In the genomic region with DNA sequence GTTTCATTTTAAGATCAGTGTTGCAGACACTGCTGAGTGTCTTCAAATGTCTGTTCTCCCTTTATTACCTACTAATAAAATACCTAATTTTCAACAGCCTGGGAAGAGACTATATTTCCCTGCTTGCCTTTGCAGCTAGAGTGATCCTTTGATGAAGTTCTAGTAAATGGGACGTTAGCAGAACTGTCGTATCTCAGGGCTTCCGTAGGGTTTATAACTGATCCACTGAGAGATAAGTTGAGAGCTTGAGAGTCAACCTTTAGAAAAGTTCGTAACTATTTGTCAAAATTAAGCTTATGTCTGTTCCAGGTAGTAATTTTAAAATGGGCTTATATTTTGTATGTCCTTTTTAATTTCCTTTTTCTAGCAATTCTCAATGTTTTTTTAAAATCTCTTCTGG, we compare ENCODE assay signal across 24 cellular contexts.
A peak's percentile ranks its signal among the peaks of the same experiment; 100 is the strongest.
DNase-seq lines count a peak whose midpoint lies in the region; ATAC-seq and TF ChIP-seq lines count a peak whose summit lies in the region.
"Had no signal": no experiment of that assay in that cellular context is flagged by ENCODE, and none has a peak within 500 bp of the region (broad histone marks: within the 10 kb centered on the region; RNA-seq: fewer than 3 reads in every experiment).

No MANE protein-coding gene starts in this region.

- H3K56ac ChIP-seq in H9 (ENCODE audit: insufficient read length, low read depth, low read length) = no peak overlapping the region

- no peak overlapping the region for H4K8ac ChIP-seq in H9 (replicated peaks; ENCODE audit: insufficient read length, low read depth, low read length)

- H4K5ac ChIP-seq in H9 (ENCODE audit: insufficient read length, low read depth, low read length) = no peak overlapping the region

- H3K4me2 ChIP-seq in H9 (ENCODE audit: insufficient read depth, insufficient read length, low read length) = no peak overlapping the region
- H3K4me2 ChIP-seq: PC-9 had no signal

- H3K9ac ChIP-seq in H9 (ENCODE audit: extremely low read depth, insufficient read length, low read length) = no peak overlapping the region

- H4K20me1 ChIP-seq in H9 (ENCODE audit: control insufficient read depth, insufficient read depth, insufficient read length) = no peaks in the 10 kb centered on the region

- WGBS in H9 (ENCODE audit: extremely low coverage, insufficient read length, low lambda C conversion rate) = no CpG with 5 or more reads among the region's 4 CpGs

- no peak overlapping the region for H3K27ac ChIP-seq in H9 (ENCODE audit: insufficient read length, low read depth, low read length)
- H3K27ac ChIP-seq: gastroesophageal sphincter, PC-9, skin epidermis, thyroid gland, VCaP had no signal

- no peaks in the 10 kb centered on the region for H3K23me2 ChIP-seq in H9 (ENCODE audit: insufficient read length, low read depth, low read length, poor library complexity, severe bottlenecking)

- H3K27me3 ChIP-seq in H9 (ENCODE audit: insufficient read depth, low read length) = no peaks in the 10 kb centered on the region
- H3K27me3 ChIP-seq: gastroesophageal sphincter, thyroid gland had no signal

- peak; percentile 55 for ATAC-seq in T-helper 17 cell
- no peak for ATAC-seq in effector memory CD8-positive, alpha-beta T cell (replicated peaks)
- ATAC-seq: CD8-positive, alpha-beta T cell; gastroesophageal sphincter; left colon had no signal

- H2AK5ac ChIP-seq in H9 (ENCODE audit: insufficient read length, low read length) = no peak overlapping the region

- no peaks in the 10 kb centered on the region for H3K9me3 Mint-ChIP-seq in activated CD4-positive, alpha-beta T cell treated with anti-CD3 and anti-CD28 coated beads, Interleukin-2, amount 10 ng/mL, durations not matched to agents 24 days and 14 days
- H3K9me3 Mint-ChIP-seq in CD14-positive monocyte (no peaks in the 10 kb centered on the region), immature natural killer cell (peaks cover 0 to 1% (median 0%) of the 10 kb centered on the region in 6 donors), H9 (no peaks in the 10 kb centered on the region)
- no peaks in the 10 kb centered on the region for H3K9me3 Mint-ChIP-seq in effector memory CD8-positive, alpha-beta T cell
- H3K9me3 Mint-ChIP-seq: CD8-positive, alpha-beta T cell; neural crest cell had no signal

- no peaks in the 10 kb centered on the region for H3K27me3 Mint-ChIP-seq in activated CD4-positive, alpha-beta T cell treated with anti-CD3 and anti-CD28 coated beads, Interleukin-2, amount 10 ng/mL, durations not matched to agents 24 days and 14 days
- peaks cover 9 to 15% (median 11%) of the 10 kb centered on the region in 3 donors for H3K27me3 Mint-ChIP-seq in CD14-positive monocyte (ENCODE audit: low read depth in 3 of 3)
- H3K27me3 Mint-ChIP-seq in T-helper 17 cell = peaks cover 23% of the 10 kb centered on the region
- peaks cover 2 to 8% (median 3%) of the 10 kb centered on the region in 3 donors for H3K27me3 Mint-ChIP-seq in immature natural killer cell (ENCODE audit: low read depth in 3 of 3)
- H3K27me3 Mint-ChIP-seq in effector memory CD8-positive, alpha-beta T cell = no peaks in the 10 kb centered on the region
- H3K27me3 Mint-ChIP-seq in H9 (ENCODE audit: low read depth) = no peaks in the 10 kb centered on the region

- no peak overlapping the region for H2BK120ac ChIP-seq in H9 (ENCODE audit: low read depth, low read length, poor library complexity, severe bottlenecking)

- H3K36me3 Mint-ChIP-seq in activated CD4-positive, alpha-beta T cell treated with anti-CD3 and anti-CD28 coated beads, Interleukin-2, amount 10 ng/mL, durations not matched to agents 24 days and 14 days (ENCODE audit: low read depth) = no peaks in the 10 kb centered on the region
- H3K36me3 Mint-ChIP-seq in CD14-positive monocyte (no peaks in the 10 kb centered on the region), T-helper 17 cell (ENCODE audit: low read depth) (peaks cover 4% of the 10 kb centered on the region), immature natural killer cell (no peaks in the 10 kb centered on the region), H9 (ENCODE audit: insufficient read depth in 1 of 3, low read depth in 3 of 3) (no peaks in the 10 kb centered on the region; a peak in 1 of 7 replicates)
- peaks cover 2% of the 10 kb centered on the region for H3K36me3 Mint-ChIP-seq in effector memory CD8-positive, alpha-beta T cell (ENCODE audit: insufficient read depth)
- H3K36me3 Mint-ChIP-seq: CD8-positive, alpha-beta T cell had no signal

- no peaks in the 10 kb centered on the region; the same call in 1 of the 2 replicates for H3K4me1 ChIP-seq in H9 (ENCODE audit: insufficient read depth, low read length)

- no peak overlapping the region for H2AFZ ChIP-seq in H9 (ENCODE audit: low read length)
- H2AFZ ChIP-seq: PC-9 had no signal

- no peak overlapping the region for H4K91ac ChIP-seq in H9 (ENCODE audit: insufficient read length, low read depth, low read length)

- H3T11ph ChIP-seq in H9 (ENCODE audit: low read length) = no peak overlapping the region

- no peak for TF ChIP-seq CTCF in CD14-positive monocyte (IDR thresholded peaks at IDR 0.05)
- TF ChIP-seq CTCF in H9 (conservative IDR thresholded peaks at IDR 0.05) = no peak

- peaks cover 65% of the 10 kb centered on the region for H3K4me1 Mint-ChIP-seq in activated CD4-positive, alpha-beta T cell treated with anti-CD3 and anti-CD28 coated beads, Interleukin-2, amount 10 ng/mL, durations not matched to agents 24 days and 14 days
- H3K4me1 Mint-ChIP-seq in CD14-positive monocyte (peaks cover 13% of the 10 kb centered on the region), T-helper 17 cell (peaks cover 28% of the 10 kb centered on the region), immature natural killer cell (peaks cover 72 to 90% of the 10 kb centered on the region in 2 donors), H9 (peaks cover 25 to 27% of the 10 kb centered on the region in 2 experiments)
- peaks cover 12 to 18% of the 10 kb centered on the region in 2 donors for H3K4me1 Mint-ChIP-seq in effector memory CD8-positive, alpha-beta T cell (ENCODE audit: low read depth in 2 of 2)
- H3K4me1 Mint-ChIP-seq: neural crest cell had no signal

- H3K4me3 Mint-ChIP-seq in activated CD4-positive, alpha-beta T cell treated with anti-CD3 and anti-CD28 coated beads, Interleukin-2, amount 10 ng/mL, durations not matched to agents 24 days and 14 days = peak overlapping the region; percentile 63
- H3K4me3 Mint-ChIP-seq in CD14-positive monocyte (peak overlapping the region; percentile 17 to 67), T-helper 17 cell (peak overlapping the region; percentile 76), immature natural killer cell (peak overlapping the region; percentile 29 to 76 (median 60)), H9 (no peak overlapping the region)
- no peak overlapping the region for H3K4me3 Mint-ChIP-seq in effector memory CD8-positive, alpha-beta T cell
- H3K4me3 Mint-ChIP-seq: CD8-positive, alpha-beta T cell; HFFc6; neural crest cell had no signal

- H3K18ac ChIP-seq in H9 (ENCODE audit: insufficient read length, low read depth, low read length) = no peak overlapping the region

- H2BK20ac ChIP-seq in H9 (ENCODE audit: low read depth, low read length, poor library complexity, severe bottlenecking) = no peak overlapping the region

- intact Hi-C loops in activated CD4-positive, alpha-beta T cell treated with anti-CD3 and anti-CD28 coated beads, Interleukin-2, amount 10 ng/mL, durations not matched to agents 24 days and 14 days (cut with micrococcal nuclease) = loop anchor here (10.0 kb wide), 4 partner anchors 381 to 1731 kb away; partner anchors contain the start of gene CDYL2
- intact Hi-C loops in CD14-positive monocyte (cut with micrococcal nuclease) = no loop called here

- H3K4ac ChIP-seq in H9 (ENCODE audit: low read depth, low read length) = no peak overlapping the region

- H3K79me2 ChIP-seq in H9 (ENCODE audit: insufficient read depth, low read length) = no peaks in the 10 kb centered on the region

- no peaks in the 10 kb centered on the region for H3K9me3 ChIP-seq in T-helper 17 cell (ENCODE audit: control insufficient read depth, low read length, poor library complexity, severe bottlenecking)
- no peaks in the 10 kb centered on the region for H3K9me3 ChIP-seq in H9 (ENCODE audit: control insufficient read depth, low read depth, low read length)
- H3K9me3 ChIP-seq: gastroesophageal sphincter, thyroid gland had no signal

- peak overlapping the region; percentile 69 for H3K27ac Mint-ChIP-seq in activated CD4-positive, alpha-beta T cell treated with anti-CD3 and anti-CD28 coated beads, Interleukin-2, amount 10 ng/mL, durations not matched to agents 24 days and 14 days
- H3K27ac Mint-ChIP-seq in CD14-positive monocyte = peak overlapping the region in 1 of 7 donors; percentile 4
- peak overlapping the region; percentile 71 for H3K27ac Mint-ChIP-seq in T-helper 17 cell
- H3K27ac Mint-ChIP-seq in immature natural killer cell = peak overlapping the region in 2 of 6 donors; percentile 50 to 66
- no peak overlapping the region for H3K27ac Mint-ChIP-seq in effector memory CD8-positive, alpha-beta T cell
- H3K27ac Mint-ChIP-seq in H9 = no peak overlapping the region; a peak in 1 of 7 replicates
- H3K27ac Mint-ChIP-seq: CD8-positive, alpha-beta T cell; HFFc6 had no signal

- DNase-seq in activated CD4-positive, alpha-beta T cell treated with anti-CD3 and anti-CD28 coated beads, Interleukin-2, amount 10 ng/mL, durations not matched to agents 24 days and 14 days = no peak
- no peak for DNase-seq in activated CD4-positive, alpha-beta T cell treated with anti-CD3 and anti-CD28 coated beads for 48 hours
- DNase-seq in CD14-positive monocyte (ENCODE audit: low spot score) (no peak), T-helper 17 cell (no peak), immature natural killer cell (no peak), HCEC 1CT (no peak), H9 (no peak)
- DNase-seq in effector memory CD8-positive, alpha-beta T cell = no peak
- DNase-seq: activated gamma-delta T cell treated with Interleukin-2 at 50 U/mL for 16 hours; aorta; CD8-positive, alpha-beta T cell; HFFc6; hypothalamus; left colon; NCI-H1048; NCI-H1694; PC-9; stimulated activated naive CD4-positive, alpha-beta T cell treated with Interleukin-2 at 50 U/mL for 16 hours; T1000; thyroid gland had no signal

- H2BK12ac ChIP-seq in H9 (ENCODE audit: insufficient read length, low read depth, low read length) = no peak overlapping the region

- H3K14ac ChIP-seq in H9 (ENCODE audit: insufficient read depth, low read length) = no peak overlapping the region

- H2BK15ac ChIP-seq in H9 (ENCODE audit: low read depth, low read length) = no peak overlapping the region

- H3K23ac ChIP-seq in H9 (ENCODE audit: insufficient read length, low read depth, low read length) = no peak overlapping the region

- no peak overlapping the region for H2BK5ac ChIP-seq in H9 (ENCODE audit: insufficient read length, low read length)

- no peaks in the 10 kb centered on the region for H3K79me1 ChIP-seq in H9 (ENCODE audit: insufficient read depth, low read depth, low read length, poor library complexity, severe bottlenecking)

Comparison
In these comparisons a context has a peak if more than half of its experiments do, and no peak if none do; other contexts are left out.
1. H3K27ac Mint-ChIP-seq: peak in activated CD4-positive, alpha-beta T cell treated with anti-CD3 and anti-CD28 coated beads, Interleukin-2, amount 10 ng/mL, durations not matched to agents 24 days and 14 days (single experiment) and T-helper 17 cell (single experiment); none in effector memory CD8-positive, alpha-beta T cell (0 of 2) and H9 (0 of 3).
2. H3K4me3 Mint-ChIP-seq: peak in activated CD4-positive, alpha-beta T cell treated with anti-CD3 and anti-CD28 coated beads, Interleukin-2, amount 10 ng/mL, durations not matched to agents 24 days and 14 days (single experiment), CD14-positive monocyte (2 of 2), T-helper 17 cell (single experiment) and immature natural killer cell (5 of 5); none in effector memory CD8-positive, alpha-beta T cell (0 of 2) and H9 (0 of 2).